In genomic region chr17:3695723-3696411, GRCh38 we compare ENCODE assay signal across 8 cellular contexts. TPM values are rescaled to one million over a fixed set of nuclear protein-coding genes. Genes with fewer than 3 reads are reported as not detected.
DNase-seq lines count a peak whose midpoint lies in the region; ATAC-seq, FAIRE-seq and TF ChIP-seq lines count a peak whose summit lies in the region.

TSS of gene P2RX5 (minus strand) at chr17:3696155. CDS start at chr17:3696005, 150 bp downstream.

- H3K4ac ChIP-seq in H1 (replicated peaks; ENCODE audit: insufficient read length, low read depth, low read length) = no peak within 1 kb of the TSS

- WGBS in H1 (ENCODE audit: extremely low coverage in 1 of 2, insufficient coverage in 1 of 2, insufficient read length in 1 of 2, insufficient replicate concordance in 2 of 2, low coverage in 1 of 2, low lambda C conversion rate in 2 of 2, missing lambda C conversion rate in 1 of 2), 2 experiments = 3% methylated on average over 39 of the region's 65 CpGs; no CpG with 5 or more reads in 1 of the 2 experiments

- no peak within 1 kb of the TSS for H2BK20ac ChIP-seq in H1 (ENCODE audit: low read length)

- TF ChIP-seq POLR2A in H1 (IDR thresholded peaks at IDR 0.05; ENCODE audit: control extremely low read depth in 1 of 2, low read depth in 2 of 2, low read length in 2 of 2) = no peak

- DNase-seq in CD4-positive, alpha-beta memory T cell = peak; percentile 32 to 44 (median 37)
- DNase-seq in activated CD4-positive, alpha-beta T cell treated with anti-CD3 and anti-CD28 coated beads for 48 hours = peak; percentile 49
- peak in 1 of 2 experiments; percentile 79 for DNase-seq in H1 (ENCODE audit: low read depth in 1 of 2, low spot score in 2 of 2)
- DNase-seq in myocyte (ENCODE audit: low read depth) = no peak
- no peak for DNase-seq in type B pancreatic cell (ENCODE audit: extremely low spot score, unreplicated experiment)
- DNase-seq in NCI-H524 (lab: John Stamatoyannopoulos, UW) = no peak

- ATAC-seq in HG02870 (IDR thresholded peaks at IDR 0.05; ENCODE audit: unreplicated experiment) = no peak

- no peaks in the 10 kb centered on the region for H3K27me3 Mint-ChIP-seq in CD4-positive, alpha-beta memory T cell
- peaks cover 66% of the 10 kb centered on the region for H3K27me3 Mint-ChIP-seq in type B pancreatic cell

- peaks cover 8 to 36% (median 20%) of the 10 kb centered on the region in 4 donors for H3K4me1 Mint-ChIP-seq in CD4-positive, alpha-beta memory T cell
- H3K4me1 Mint-ChIP-seq in type B pancreatic cell (ENCODE audit: unreplicated experiment) = no peaks in the 10 kb centered on the region

- TF ChIP-seq EP300 in H1 (IDR thresholded peaks at IDR 0.05; ENCODE audit: borderline replicate concordance in 1 of 2, low read depth in 2 of 2, low read length in 2 of 2) = no peak

- no peak for TF ChIP-seq RAD21 in H1 (IDR thresholded peaks at IDR 0.05 in 1 of 2, conservative IDR thresholded peaks at IDR 0.05 in 1 of 2; ENCODE audit: low read depth in 2 of 2, low read length in 2 of 2)

- intact Hi-C loops in CD4-positive, alpha-beta memory T cell (cut with micrococcal nuclease) = loop anchor here (1.0 kb wide), 2 partner anchors 15 to 27 kb away; partner anchors contain the start of gene HASPIN

- H2BK15ac ChIP-seq in H1 (ENCODE audit: low read length) = 0 out of 2 replicates have a peak within 1 kb of the TSS, but pooled peaks have one; percentile 88

- H3K23me2 ChIP-seq in H1 (ENCODE audit: low read depth, low read length) = peaks cover 9% of the 10 kb centered on the region; the same call in 1 of the 2 replicates

- H3K27ac Mint-ChIP-seq in CD4-positive, alpha-beta memory T cell = peak within 1 kb of the TSS; percentile 35 to 95 (median 87)
- no peak within 1 kb of the TSS for H3K27ac Mint-ChIP-seq in type B pancreatic cell

- H3K4me1 ChIP-seq in CD4-positive, alpha-beta memory T cell (ENCODE audit: insufficient read depth, low read length) = peaks cover 20% of the 10 kb centered on the region
- H3K4me1 ChIP-seq in HUES48 (ENCODE audit: control insufficient read depth, insufficient read depth, low read length) (peaks cover 3% of the 10 kb centered on the region; the same call in 1 of the 2 replicates), H1 (replicated peaks in 1 of 4; ENCODE audit: control insufficient read depth in 3 of 4, insufficient read depth in 4 of 4, low read length in 3 of 4) (peaks cover 0 to 14% (median 8%) of the 10 kb centered on the region in 4 experiments; a peak in 5 of 7 replicates)

- H3K27me3 ChIP-seq in CD4-positive, alpha-beta memory T cell (ENCODE audit: insufficient read depth, low read length) = no peaks in the 10 kb centered on the region
- peaks cover 31% of the 10 kb centered on the region for H3K27me3 ChIP-seq in HUES48 (ENCODE audit: control insufficient read depth, insufficient read depth, low read length)
- H3K27me3 ChIP-seq in H1 (replicated peaks in 1 of 4; ENCODE audit: control insufficient read depth in 3 of 4, extremely low read depth in 1 of 4, insufficient read depth in 3 of 4, low read length in 3 of 4) = peaks cover 0 to 22% (median 13%) of the 10 kb centered on the region in 4 experiments; a peak in 6 of 7 replicates

- no peak for FAIRE-seq in H1 (lab: Jason Lieb, UNC)

- peaks cover 0 to 5% of the 10 kb centered on the region in 2 experiments for H4K20me1 ChIP-seq in H1 (replicated peaks in 1 of 2; ENCODE audit: control insufficient read depth in 1 of 2, insufficient read depth in 2 of 2, low read length in 2 of 2)

- H3K9ac ChIP-seq in HUES48 (ENCODE audit: low read depth, low read length) = no peak within 1 kb of the TSS; the same call in 1 of the 2 replicates
- 0 out of 7 replicates have a peak within 1 kb of the TSS, but pooled peaks of 1 of the 4 experiments have one; percentile 28 for H3K9ac ChIP-seq in H1 (replicated peaks in 1 of 4; ENCODE audit: extremely low read depth in 1 of 4, low read depth in 3 of 4, low read length in 3 of 4)

- H3K4me3 ChIP-seq in CD4-positive, alpha-beta memory T cell (ENCODE audit: low read length in 2 of 2) = peak within 1 kb of the TSS; percentile 42 to 74
- H3K4me3 ChIP-seq in HUES48 (ENCODE audit: low read depth, low read length) (peak within 1 kb of the TSS; percentile 75), H1 (ENCODE audit: extremely low read depth in 1 of 4, insufficient read depth in 2 of 4, low read depth in 3 of 4, low read length in 4 of 4) (peak within 1 kb of the TSS; percentile 47 to 70 (median 61))

- peaks cover 5 to 8% of the 10 kb centered on the region in 2 donors for H3K36me3 Mint-ChIP-seq in CD4-positive, alpha-beta memory T cell
- H3K36me3 Mint-ChIP-seq in type B pancreatic cell = no peaks in the 10 kb centered on the region

- no peak within 1 kb of the TSS for H2AK5ac ChIP-seq in H1 (ENCODE audit: low read depth, low read length)

- peak within 1 kb of the TSS; percentile 48 for H3K27ac ChIP-seq in CD4-positive, alpha-beta memory T cell (ENCODE audit: low read depth, low read length)
- no peak within 1 kb of the TSS for H3K27ac ChIP-seq in HUES48 (ENCODE audit: low read depth, low read length)
- no peak within 1 kb of the TSS for H3K27ac ChIP-seq in H1 (ENCODE audit: low read depth, low read length)

- no peaks in the 10 kb centered on the region for H3K36me3 ChIP-seq in CD4-positive, alpha-beta memory T cell (ENCODE audit: insufficient read depth, low read length)
- no peaks in the 10 kb centered on the region for H3K36me3 ChIP-seq in HUES48 (ENCODE audit: control insufficient read depth, insufficient read depth, low read length)
- no peaks in the 10 kb centered on the region for H3K36me3 ChIP-seq in H1 (ENCODE audit: control insufficient read depth in 2 of 4, insufficient read depth in 4 of 4, low read length in 3 of 4)

- TF ChIP-seq CTCF in H1 (IDR thresholded peaks at IDR 0.05; ENCODE audit: control extremely low read depth in 1 of 3, insufficient read depth in 1 of 3, low read depth in 1 of 3, low read length in 3 of 3) (no peak), type B pancreatic cell (conservative IDR thresholded peaks at IDR 0.05) (no peak)

- no peaks in the 10 kb centered on the region for H3K79me1 ChIP-seq in H1 (ENCODE audit: low read depth, low read length)

- peak within 1 kb of the TSS; percentile 89 for H4K91ac ChIP-seq in H1 (replicated peaks; ENCODE audit: insufficient read length, low read length)

- H3K23ac ChIP-seq in H1 (ENCODE audit: insufficient read length) = no peak within 1 kb of the TSS

- H2BK5ac ChIP-seq in H1 (ENCODE audit: low read depth, low read length) = no peak within 1 kb of the TSS

- H2BK12ac ChIP-seq in H1 (ENCODE audit: low read depth, low read length) = no peak within 1 kb of the TSS; the same call in 1 of the 2 replicates

- no peak within 1 kb of the TSS; the same call in 1 of the 2 replicates for H4K8ac ChIP-seq in H1 (ENCODE audit: extremely low read depth, insufficient read depth, low read length)

- peak within 1 kb of the TSS; percentile 71 for H3K18ac ChIP-seq in H1 (ENCODE audit: extremely low read depth, low read length)

- H3K4me2 ChIP-seq in H1 (ENCODE audit: insufficient read depth in 1 of 2, low read depth in 2 of 2, low read length in 2 of 2) = peak within 1 kb of the TSS; percentile 86 to 96

- POLR2A ChIA-PET in CD4-positive, alpha-beta memory T cell (lab: Charles Lee; ENCODE audit: partially characterized antibody) = interaction anchor here (0.6 to 2.4 kb wide), 12 partner anchors 11 to 1889 kb away, joined by 3 to 34 read pairs (median 3); partner anchors contain the start of genes EMC6, HASPIN and TAX1BP3
- POLR2A ChIA-PET in H1 (lab: Charles Lee; ENCODE audit: partially characterized antibody) = interaction anchor here (0.9 to 3.1 kb wide), 11 partner anchors 11 to 447 kb away, joined by 3 to 13 read pairs (median 3); partner anchors contain the start of genes CYB5D2, EMC6, HASPIN and TAX1BP3

- peak within 1 kb of the TSS; percentile 94 to 98 (median 96) for H3K4me3 Mint-ChIP-seq in CD4-positive, alpha-beta memory T cell
- peak within 1 kb of the TSS; percentile 80 for H3K4me3 Mint-ChIP-seq in type B pancreatic cell

- H2AFZ ChIP-seq in H1 (ENCODE audit: low read length) = peak within 1 kb of the TSS; percentile 96; the same call in 1 of the 2 replicates

- H4K5ac ChIP-seq in H1 (ENCODE audit: insufficient read length, low read depth, low read length) = no peak within 1 kb of the TSS

- no peaks in the 10 kb centered on the region for H3K9me3 Mint-ChIP-seq in CD4-positive, alpha-beta memory T cell
- no peaks in the 10 kb centered on the region for H3K9me3 Mint-ChIP-seq in type B pancreatic cell

- H3K9me3 ChIP-seq in CD4-positive, alpha-beta memory T cell (ENCODE audit: control insufficient read depth in 1 of 2, low read length in 2 of 2) = no peaks in the 10 kb centered on the region
- no peaks in the 10 kb centered on the region for H3K9me3 ChIP-seq in HUES48 (ENCODE audit: control insufficient read depth, insufficient read depth, low read length)
- H3K9me3 ChIP-seq in H1 (ENCODE audit: insufficient read depth in 2 of 2, low read depth in 1 of 2, low read length in 1 of 2) = no peaks in the 10 kb centered on the region

- H3K79me2 ChIP-seq in H1 (ENCODE audit: control insufficient read depth in 1 of 2, insufficient read depth in 2 of 2, low read length in 2 of 2) = no peaks in the 10 kb centered on the region

- no peak within 1 kb of the TSS for H3K14ac ChIP-seq in H1 (ENCODE audit: insufficient read length)

- CTCF ChIA-PET in CD4-positive, alpha-beta memory T cell (lab: Charles Lee; ENCODE audit: partially characterized antibody) = interaction anchor here (0.8 to 2.6 kb wide), 8 partner anchors 12 to 45 kb away, joined by 3 to 15 read pairs (median 4); partner anchors contain the start of gene HASPIN
- CTCF ChIA-PET in H1 (lab: Charles Lee; ENCODE audit: partially characterized antibody) = interaction anchor here (0.7 to 3.0 kb wide), 8 partner anchors 13 to 345 kb away, joined by 3 to 20 read pairs (median 4); partner anchors contain the start of gene HASPIN

- H3K56ac ChIP-seq in H1 (replicated peaks; ENCODE audit: insufficient read length, low read depth, low read length) = no peak within 1 kb of the TSS

- no peak within 1 kb of the TSS for H2BK120ac ChIP-seq in H1 (replicated peaks; ENCODE audit: low read depth, low read length)

TF ChIP-seq in H1, 55 proteins besides CTCF, POLR2A, EP300 and RAD21 (continues in another document):
- no peak for TF ChIP-seq POLR2AphosphoS5 (IDR thresholded peaks at IDR 0.05; ENCODE audit: low read depth, low read length)

RNA-seq across cellular contexts. Expression of gene P2RX5, which starts in this region (rescaled TPM):
- 10 to 100 TPM; 13.8 to 16.0 TPM for total RNA-seq in CD4-positive, alpha-beta memory T cell
- 10 to 100 TPM; 18.8 to 28.9 TPM for polyA plus RNA-seq in CD4-positive, alpha-beta memory T cell
- 15.5 and 15.6 TPM in 2 replicates for total RNA-seq in H1 (2021; fragmentation: NEBNext Ultra II Directional; extraction: Animal tissue kit (Norgen Biotek cat#: 25700))
- polyA plus RNA-seq in H1 (2011; rRNA removed) = 12.0 and 14.2 TPM in 2 replicates
- 11.7 TPM for polyA plus RNA-seq in H1 (2011; cell fraction: cytosol; rRNA removed)
- polyA plus RNA-seq in H1 (2011; cell fraction: nucleus; rRNA removed) = 16.5 TPM
- 12.6 to 18.3 TPM (median 15.5 TPM) in 4 replicates for polyA plus RNA-seq in H1 (2012, experiment 1 of 2)
- 17.0 TPM for polyA plus RNA-seq in H1 (2012, experiment 2 of 2)
- 9.6 TPM for polyA plus RNA-seq in H1 (2013, experiment 1 of 2)
- polyA plus RNA-seq in H1 (2013, experiment 2 of 2) = 10.6 TPM
- polyA minus RNA-seq in H1 (2011; rRNA and poly(A)+ RNA removed) = 11.4 and 14.2 TPM in 2 replicates
- polyA minus RNA-seq in H1 (2011; cell fraction: cytosol; rRNA and poly(A)+ RNA removed) = 6.0 TPM
- 6.3 TPM for polyA minus RNA-seq in H1 (2011; cell fraction: nucleus; rRNA and poly(A)+ RNA removed)
- 42.7 and 63.4 TPM in 2 replicates for total RNA-seq in myocyte
- 31.1 TPM for polyA plus RNA-seq in myocyte (2012)
- total RNA-seq in type B pancreatic cell (ENCODE audit: low replicate concordance) = 0.69 and 1.3 TPM in 2 replicates

Comparison
In these comparisons a context has a peak if more than half of its experiments do, and no peak if none do; other contexts are left out.
1. DNase-seq: peak in CD4-positive, alpha-beta memory T cell (5 of 5) and activated CD4-positive, alpha-beta T cell treated with anti-CD3 and anti-CD28 coated beads for 48 hours (single experiment); none in myocyte (single experiment), type B pancreatic cell (single experiment) and NCI-H524 (0 of 2).
2. Peak in every context shown above with its lines, with median percentiles within 50 percentile points of each other: H3K4me3 ChIP-seq.